ENCODE assay signal across 8 cellular contexts in the genomic region with DNA sequence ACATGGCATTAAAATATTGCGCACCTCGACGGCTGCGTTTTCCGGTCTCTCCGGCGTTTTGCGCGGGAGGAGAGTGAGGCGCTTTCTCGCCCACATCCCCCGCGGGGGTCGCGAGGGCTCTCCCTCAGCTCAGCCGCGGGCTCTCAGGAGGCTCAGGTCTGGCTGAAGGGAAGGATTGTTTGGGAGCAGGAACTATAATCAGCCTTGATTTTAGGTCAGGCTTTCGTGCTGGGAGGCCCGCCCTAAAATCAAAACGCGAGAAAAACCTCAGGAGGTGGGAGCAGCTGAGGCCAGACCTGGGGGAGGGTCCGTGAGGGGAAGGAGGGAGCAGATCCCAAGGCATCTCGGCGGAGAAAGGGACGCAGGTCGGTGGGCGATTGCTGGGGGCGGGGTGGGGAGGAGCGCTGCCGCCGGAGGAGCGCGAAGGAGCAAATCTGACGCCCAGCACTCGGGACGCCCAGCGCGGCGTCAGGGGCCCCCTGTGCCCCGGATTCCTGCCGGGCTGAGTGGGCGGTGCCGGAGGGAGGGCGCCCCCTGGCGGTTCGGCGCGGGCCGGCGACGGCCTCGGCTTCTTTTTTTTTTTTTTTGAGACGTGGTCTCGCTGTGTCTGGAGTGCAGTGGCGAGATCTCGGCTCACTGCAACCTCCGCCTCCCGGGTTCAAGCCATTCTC. TPM values are rescaled to one million over a fixed set of nuclear protein-coding genes. Genes with fewer than 3 reads are reported as not detected.
DNase-seq lines count a peak whose midpoint lies in the region; ATAC-seq and TF ChIP-seq lines count a peak whose summit lies in the region.

No MANE protein-coding gene starts in this region.

- peaks cover 0 to 11% (median 4%) of the 10 kb centered on the region in 4 donors for H3K4me1 ChIP-seq in right lobe of liver

- no peaks in the 10 kb centered on the region for H3K36me3 ChIP-seq in right lobe of liver

- TF ChIP-seq CTCF in dorsolateral prefrontal cortex (IDR thresholded peaks at IDR 0.05 in 54 of 56, conservative IDR thresholded peaks at IDR 0.05 in 2 of 56; ENCODE audit: low read depth in 1 of 56, partially characterized antibody in 56 of 56) = peak; percentile 66 to 97 (median 90)
- peak; percentile 62 to 92 (median 89) for TF ChIP-seq CTCF in right lobe of liver (IDR thresholded peaks at IDR 0.05)

- peak; percentile 75 to 86 (median 80) for ATAC-seq in right lobe of liver

- H3K27me3 ChIP-seq in dorsolateral prefrontal cortex (no peaks in the 10 kb centered on the region), right lobe of liver (no peaks in the 10 kb centered on the region)

- no peaks in the 10 kb centered on the region for H3K9me3 ChIP-seq in right lobe of liver

- intact Hi-C loops in dorsolateral prefrontal cortex (cut with DNase I) = loop anchor here in 1 of 2 donors (1.0 to 5.0 kb wide), 3 partner anchors 18 to 293 kb away; no protein-coding TSS in a partner anchor
- intact Hi-C loops in right lobe of liver (cut with DNase I) = no loop called here

- peak; percentile 3 for DNase-seq in NCI-H146 (lab: John Stamatoyannopoulos, UW)
- DNase-seq in NCI-H146 treated with DMSO at 0.1 percent for 48 hours (lab: John Stamatoyannopoulos, UW; ENCODE audit: unreplicated experiment) = no peak
- peak; percentile 53 to 65 for DNase-seq in NCI-H1930 (lab: John Stamatoyannopoulos, UW)
- peak; percentile 55 to 64 for DNase-seq in activated CD4-positive, alpha-beta T cell treated with anti-CD3 and anti-CD28 coated beads, Interleukin-2, amount 50 U/mL, for 24 hours (ENCODE audit: low read depth in 1 of 2, low spot score in 1 of 2)
- DNase-seq in dorsolateral prefrontal cortex = peak in 7 of 10 donors; percentile 20 to 82 (median 63)
- peak; percentile 71 to 80 (median 77) for DNase-seq in right lobe of liver
- DNase-seq in stimulated activated CD4-positive, alpha-beta T cell treated with anti-CD3 and anti-CD28 coated beads, Interleukin-4, amount 100 ng/mL, for 24 hours = peak; percentile 79
- DNase-seq in cortex of kidney (lab: John Stamatoyannopoulos, UW) = no peak

- H3K27ac ChIP-seq in dorsolateral prefrontal cortex = peak overlapping the region in 52 of 59 donors; percentile 16 to 88 (median 70)
- peak overlapping the region; percentile 46 to 65 (median 57) for H3K27ac ChIP-seq in right lobe of liver

- H3K4me3 ChIP-seq in dorsolateral prefrontal cortex (peak overlapping the region; percentile 43 to 78 (median 63)), right lobe of liver (peak overlapping the region; percentile 40 to 56 (median 41))

- 12% methylated on average over 39 of the region's 58 CpGs for WGBS in right lobe of liver (ENCODE audit: insufficient coverage, low coverage, low lambda C conversion rate, missing lambda C conversion rate)

- TF ChIP-seq POLR2A in right lobe of liver (IDR thresholded peaks at IDR 0.05) = no peak

RNA-seq across cellular contexts. Expression of gene RNF130, which starts 18.7 kb away (rescaled TPM):
- total RNA-seq in dorsolateral prefrontal cortex (100 to 1,000 TPM in 119 of 120 experiments, 10 to 100 TPM in 1; 95.0 to 273 (median 136) TPM), right lobe of liver (100 to 1,000 TPM in 1 of 6 experiments, 10 to 100 TPM in 5; 66.7 to 119 (median 89.9) TPM)

Comparison
In these comparisons a context has a peak if more than half of its experiments do, and no peak if none do; other contexts are left out.
1. DNase-seq: peak in NCI-H146 (single experiment), NCI-H1930 (2 of 2), activated CD4-positive, alpha-beta T cell treated with anti-CD3 and anti-CD28 coated beads, Interleukin-2, amount 50 U/mL, for 24 hours (2 of 2), dorsolateral prefrontal cortex (7 of 10), right lobe of liver (3 of 3) and stimulated activated CD4-positive, alpha-beta T cell treated with anti-CD3 and anti-CD28 coated beads, Interleukin-4, amount 100 ng/mL, for 24 hours (single experiment); none in NCI-H146 treated with DMSO at 0.1 percent for 48 hours (single experiment) and cortex of kidney (single experiment).